Comparison of ENCODE assay signal across 3 cellular contexts in genomic region chrX:526295-527224, GRCh38.
TF ChIP-seq lines count a peak whose summit lies in the region.

No MANE protein-coding gene starts in this region.

TF ChIP-seq in A549, 52 proteins besides CTCF, POLR2A, EP300 and RAD21 (continued from another document):
- TF ChIP-seq PBX3 (IDR thresholded peaks at IDR 0.05) (peak; percentile 61; the same call in 1 of the 2 replicates), HOXA7 (CRISPR knock-in tag; IDR thresholded peaks at IDR 0.05) (no peak), HOXB5 (CRISPR knock-in tag; IDR thresholded peaks at IDR 0.05) (peak; percentile 93), FOXS1 (CRISPR knock-in tag; IDR thresholded peaks at IDR 0.05) (no peak), CEBPB (IDR thresholded peaks at IDR 0.05) (peak in 1 of 2 experiments; percentile 14; a peak in 1 of 4 replicates), MAX (IDR thresholded peaks at IDR 0.05) (peak; percentile 46; the same call in 1 of the 2 replicates), GATA3 (IDR thresholded peaks at IDR 0.05; ENCODE audit: borderline replicate concordance) (peak; percentile 82)

TF ChIP-seq in WTC11, 78 proteins besides CTCF, POLR2A, EP300 and RAD21 (continued from another document):
- TF ChIP-seq ZNF512 (CRISPR knock-in tag; IDR thresholded peaks at IDR 0.05; ENCODE audit: borderline replicate concordance) (peak; percentile 89), NFATC4 (CRISPR knock-in tag; IDR thresholded peaks at IDR 0.05) (no peak)

TF ChIP-seq in HepG2, 621 proteins besides CTCF, POLR2A, EP300 and RAD21 (continued from another document and continues in another):
- TF ChIP-seq, protein P1, sequence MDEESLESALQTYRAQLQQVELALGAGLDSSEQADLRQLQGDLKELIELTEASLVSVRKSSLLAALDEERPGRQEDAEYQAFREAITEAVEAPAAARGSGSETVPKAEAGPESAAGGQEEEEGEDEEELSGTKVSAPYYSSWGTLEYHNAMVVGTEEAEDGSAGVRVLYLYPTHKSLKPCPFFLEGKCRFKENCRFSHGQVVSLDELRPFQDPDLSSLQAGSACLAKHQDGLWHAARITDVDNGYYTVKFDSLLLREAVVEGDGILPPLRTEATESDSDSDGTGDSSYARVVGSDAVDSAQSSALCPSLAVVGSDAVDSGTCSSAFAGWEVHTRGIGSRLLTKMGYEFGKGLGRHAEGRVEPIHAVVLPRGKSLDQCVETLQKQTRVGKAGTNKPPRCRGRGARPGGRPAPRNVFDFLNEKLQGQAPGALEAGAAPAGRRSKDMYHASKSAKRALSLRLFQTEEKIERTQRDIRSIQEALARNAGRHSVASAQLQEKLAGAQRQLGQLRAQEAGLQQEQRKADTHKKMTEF (CRISPR knock-in tag; IDR thresholded peaks at IDR 0.05) = peak; percentile 52; the same call in 1 of the 2 replicates
- TF ChIP-seq IRF1 (CRISPR knock-in tag; IDR thresholded peaks at IDR 0.05; ENCODE audit: low read depth) (no peak), ZNF383 (CRISPR knock-in tag; IDR thresholded peaks at IDR 0.05; ENCODE audit: borderline replicate concordance) (no peak), GABPA (IDR thresholded peaks at IDR 0.05; ENCODE audit: low read depth, low read length) (no peak), GABPA (CRISPR knock-in tag; IDR thresholded peaks at IDR 0.05; ENCODE audit: low read depth) (no peak), ZFX (CRISPR knock-in tag; IDR thresholded peaks at IDR 0.05; ENCODE audit: low read depth) (0 out of 2 replicates have a peak, but pooled peaks have one; percentile 19), MEIS2 (CRISPR knock-in tag; IDR thresholded peaks at IDR 0.05) (peak; percentile 100), ZNF878 (CRISPR knock-in tag; IDR thresholded peaks at IDR 0.05) (no peak; the same call in 1 of the 2 replicates), TCF7 (IDR thresholded peaks at IDR 0.05; ENCODE audit: low read depth) (peak; percentile 49; the same call in 1 of the 2 replicates), PTBP1 (IDR thresholded peaks at IDR 0.05; ENCODE audit: low read depth, low read length, poor library complexity, severe bottlenecking) (no peak), MLX (CRISPR knock-in tag; IDR thresholded peaks at IDR 0.05) (0 out of 2 replicates have a peak, but pooled peaks have one; percentile 18), PRPF4 (IDR thresholded peaks at IDR 0.05; ENCODE audit: low read depth, low read length, poor library complexity, severe bottlenecking) (no peak), RNF2 (conservative IDR thresholded peaks at IDR 0.05; ENCODE audit: low read depth) (no peak), FOXA1 (IDR thresholded peaks at IDR 0.05) (no peak), FOXA1 (CRISPR knock-in tag; IDR thresholded peaks at IDR 0.05) (peak; percentile 77; the same call in 1 of the 2 replicates), HIVEP1 (CRISPR knock-in tag; IDR thresholded peaks at IDR 0.05) (no peak), CREB3 (CRISPR knock-in tag; IDR thresholded peaks at IDR 0.05) (no peak), MED1 (CRISPR knock-in tag; IDR thresholded peaks at IDR 0.05) (peak; percentile 32; the same call in 1 of the 2 replicates), HOXD1 (CRISPR knock-in tag; IDR thresholded peaks at IDR 0.05) (peak; percentile 100), ZNF30 (CRISPR knock-in tag; IDR thresholded peaks at IDR 0.05) (no peak), NFRKB (IDR thresholded peaks at IDR 0.05) (no peak), ZNF263 (CRISPR knock-in tag; IDR thresholded peaks at IDR 0.05) (0 out of 2 replicates have a peak, but pooled peaks have one; percentile 23), SNAPC5 (CRISPR knock-in tag; IDR thresholded peaks at IDR 0.05; ENCODE audit: borderline replicate concordance) (no peak), NFE2L2 (IDR thresholded peaks at IDR 0.05; ENCODE audit: low read length) (peak; percentile 37; the same call in 1 of the 2 replicates), ZNF703 (CRISPR knock-in tag; IDR thresholded peaks at IDR 0.05; ENCODE audit: borderline replicate concordance) (no peak), KDM2A (CRISPR knock-in tag; IDR thresholded peaks at IDR 0.05; ENCODE audit: borderline replicate concordance, low read depth) (peak; percentile 38), FOXP1 (IDR thresholded peaks at IDR 0.05) (no peak), FOXP1 (CRISPR knock-in tag; IDR thresholded peaks at IDR 0.05) (peak; percentile 75), ETV6 (CRISPR knock-in tag; conservative IDR thresholded peaks at IDR 0.05) (no peak), MIER2 (CRISPR knock-in tag; IDR thresholded peaks at IDR 0.05) (no peak), ZNF816 (CRISPR knock-in tag; IDR thresholded peaks at IDR 0.05; ENCODE audit: borderline replicate concordance) (no peak), ZNF12 (CRISPR knock-in tag; IDR thresholded peaks at IDR 0.05) (no peak), IKZF4 (CRISPR knock-in tag; IDR thresholded peaks at IDR 0.05; ENCODE audit: borderline replicate concordance, low read depth, not compliant biosample characterization) (no peak), SALL1 (CRISPR knock-in tag; IDR thresholded peaks at IDR 0.05) (peak; percentile 95), MXD4 (CRISPR knock-in tag; IDR thresholded peaks at IDR 0.05) (no peak), SAP130 (CRISPR knock-in tag; IDR thresholded peaks at IDR 0.05; ENCODE audit: low read depth) (peak; percentile 58), NR2F6 (IDR thresholded peaks at IDR 0.05) (no peak), NR2F6 (CRISPR knock-in tag; IDR thresholded peaks at IDR 0.05) (no peak), ZNF274 (CRISPR knock-in tag; IDR thresholded peaks at IDR 0.05) (no peak), BHLHE40 (IDR thresholded peaks at IDR 0.05; ENCODE audit: low read length) (peak; percentile 55; the same call in 1 of the 2 replicates), ZNF839 (CRISPR knock-in tag; IDR thresholded peaks at IDR 0.05; ENCODE audit: borderline replicate concordance) (no peak), ZFY (CRISPR knock-in tag; IDR thresholded peaks at IDR 0.05) (peak; percentile 32; the same call in 1 of the 2 replicates), CREB1 (IDR thresholded peaks at IDR 0.05) (peak; percentile 51), CREB1 (CRISPR knock-in tag; IDR thresholded peaks at IDR 0.05) (no peak), MAX (IDR thresholded peaks at IDR 0.05) (peak; percentile 31; the same call in 1 of the 2 replicates), NRL (CRISPR knock-in tag; IDR thresholded peaks at IDR 0.05; ENCODE audit: borderline replicate concordance) (no peak), MXI1 (IDR thresholded peaks at IDR 0.05; ENCODE audit: borderline replicate concordance, low read depth, low read length) (peak; percentile 56; the same call in 1 of the 3 replicates), RFX5 (IDR thresholded peaks at IDR 0.05; ENCODE audit: low read depth, low read length) (no peak), CREM (IDR thresholded peaks at IDR 0.05) (peak; percentile 24; the same call in 1 of the 2 replicates), CREM (CRISPR knock-in tag; IDR thresholded peaks at IDR 0.05) (no peak), ELF3 (CRISPR knock-in tag; IDR thresholded peaks at IDR 0.05) (peak; percentile 45; the same call in 1 of the 2 replicates)
- TF ChIP-seq, protein P2, sequence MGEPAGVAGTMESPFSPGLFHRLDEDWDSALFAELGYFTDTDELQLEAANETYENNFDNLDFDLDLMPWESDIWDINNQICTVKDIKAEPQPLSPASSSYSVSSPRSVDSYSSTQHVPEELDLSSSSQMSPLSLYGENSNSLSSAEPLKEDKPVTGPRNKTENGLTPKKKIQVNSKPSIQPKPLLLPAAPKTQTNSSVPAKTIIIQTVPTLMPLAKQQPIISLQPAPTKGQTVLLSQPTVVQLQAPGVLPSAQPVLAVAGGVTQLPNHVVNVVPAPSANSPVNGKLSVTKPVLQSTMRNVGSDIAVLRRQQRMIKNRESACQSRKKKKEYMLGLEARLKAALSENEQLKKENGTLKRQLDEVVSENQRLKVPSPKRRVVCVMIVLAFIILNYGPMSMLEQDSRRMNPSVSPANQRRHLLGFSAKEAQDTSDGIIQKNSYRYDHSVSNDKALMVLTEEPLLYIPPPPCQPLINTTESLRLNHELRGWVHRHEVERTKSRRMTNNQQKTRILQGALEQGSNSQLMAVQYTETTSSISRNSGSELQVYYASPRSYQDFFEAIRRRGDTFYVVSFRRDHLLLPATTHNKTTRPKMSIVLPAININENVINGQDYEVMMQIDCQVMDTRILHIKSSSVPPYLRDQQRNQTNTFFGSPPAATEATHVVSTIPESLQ (CRISPR knock-in tag; conservative IDR thresholded peaks at IDR 0.05) = no peak
- TF ChIP-seq, protein P3, sequence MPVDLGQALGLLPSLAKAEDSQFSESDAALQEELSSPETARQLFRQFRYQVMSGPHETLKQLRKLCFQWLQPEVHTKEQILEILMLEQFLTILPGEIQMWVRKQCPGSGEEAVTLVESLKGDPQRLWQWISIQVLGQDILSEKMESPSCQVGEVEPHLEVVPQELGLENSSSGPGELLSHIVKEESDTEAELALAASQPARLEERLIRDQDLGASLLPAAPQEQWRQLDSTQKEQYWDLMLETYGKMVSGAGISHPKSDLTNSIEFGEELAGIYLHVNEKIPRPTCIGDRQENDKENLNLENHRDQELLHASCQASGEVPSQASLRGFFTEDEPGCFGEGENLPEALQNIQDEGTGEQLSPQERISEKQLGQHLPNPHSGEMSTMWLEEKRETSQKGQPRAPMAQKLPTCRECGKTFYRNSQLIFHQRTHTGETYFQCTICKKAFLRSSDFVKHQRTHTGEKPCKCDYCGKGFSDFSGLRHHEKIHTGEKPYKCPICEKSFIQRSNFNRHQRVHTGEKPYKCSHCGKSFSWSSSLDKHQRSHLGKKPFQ (CRISPR knock-in tag; IDR thresholded peaks at IDR 0.05; ENCODE audit: insufficient replicate concordance) = no peak
- TF ChIP-seq, protein P4, sequence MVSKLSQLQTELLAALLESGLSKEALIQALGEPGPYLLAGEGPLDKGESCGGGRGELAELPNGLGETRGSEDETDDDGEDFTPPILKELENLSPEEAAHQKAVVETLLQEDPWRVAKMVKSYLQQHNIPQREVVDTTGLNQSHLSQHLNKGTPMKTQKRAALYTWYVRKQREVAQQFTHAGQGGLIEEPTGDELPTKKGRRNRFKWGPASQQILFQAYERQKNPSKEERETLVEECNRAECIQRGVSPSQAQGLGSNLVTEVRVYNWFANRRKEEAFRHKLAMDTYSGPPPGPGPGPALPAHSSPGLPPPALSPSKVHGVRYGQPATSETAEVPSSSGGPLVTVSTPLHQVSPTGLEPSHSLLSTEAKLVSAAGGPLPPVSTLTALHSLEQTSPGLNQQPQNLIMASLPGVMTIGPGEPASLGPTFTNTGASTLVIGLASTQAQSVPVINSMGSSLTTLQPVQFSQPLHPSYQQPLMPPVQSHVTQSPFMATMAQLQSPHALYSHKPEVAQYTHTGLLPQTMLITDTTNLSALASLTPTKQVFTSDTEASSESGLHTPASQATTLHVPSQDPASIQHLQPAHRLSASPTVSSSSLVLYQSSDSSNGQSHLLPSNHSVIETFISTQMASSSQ (IDR thresholded peaks at IDR 0.05; ENCODE audit: low read depth) = no peak
- TF ChIP-seq, protein P4 (CRISPR knock-in tag; IDR thresholded peaks at IDR 0.05; ENCODE audit: borderline replicate concordance) = no peak
- TF ChIP-seq, protein P5, sequence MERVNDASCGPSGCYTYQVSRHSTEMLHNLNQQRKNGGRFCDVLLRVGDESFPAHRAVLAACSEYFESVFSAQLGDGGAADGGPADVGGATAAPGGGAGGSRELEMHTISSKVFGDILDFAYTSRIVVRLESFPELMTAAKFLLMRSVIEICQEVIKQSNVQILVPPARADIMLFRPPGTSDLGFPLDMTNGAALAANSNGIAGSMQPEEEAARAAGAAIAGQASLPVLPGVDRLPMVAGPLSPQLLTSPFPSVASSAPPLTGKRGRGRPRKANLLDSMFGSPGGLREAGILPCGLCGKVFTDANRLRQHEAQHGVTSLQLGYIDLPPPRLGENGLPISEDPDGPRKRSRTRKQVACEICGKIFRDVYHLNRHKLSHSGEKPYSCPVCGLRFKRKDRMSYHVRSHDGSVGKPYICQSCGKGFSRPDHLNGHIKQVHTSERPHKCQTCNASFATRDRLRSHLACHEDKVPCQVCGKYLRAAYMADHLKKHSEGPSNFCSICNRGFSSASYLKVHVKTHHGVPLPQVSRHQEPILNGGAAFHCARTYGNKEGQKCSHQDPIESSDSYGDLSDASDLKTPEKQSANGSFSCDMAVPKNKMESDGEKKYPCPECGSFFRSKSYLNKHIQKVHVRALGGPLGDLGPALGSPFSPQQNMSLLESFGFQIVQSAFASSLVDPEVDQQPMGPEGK (CRISPR knock-in tag; IDR thresholded peaks at IDR 0.05) = 0 out of 2 replicates have a peak, but pooled peaks have one; percentile 11
